Comparison of ENCODE assay signal across 26 cellular contexts in the genomic region with DNA sequence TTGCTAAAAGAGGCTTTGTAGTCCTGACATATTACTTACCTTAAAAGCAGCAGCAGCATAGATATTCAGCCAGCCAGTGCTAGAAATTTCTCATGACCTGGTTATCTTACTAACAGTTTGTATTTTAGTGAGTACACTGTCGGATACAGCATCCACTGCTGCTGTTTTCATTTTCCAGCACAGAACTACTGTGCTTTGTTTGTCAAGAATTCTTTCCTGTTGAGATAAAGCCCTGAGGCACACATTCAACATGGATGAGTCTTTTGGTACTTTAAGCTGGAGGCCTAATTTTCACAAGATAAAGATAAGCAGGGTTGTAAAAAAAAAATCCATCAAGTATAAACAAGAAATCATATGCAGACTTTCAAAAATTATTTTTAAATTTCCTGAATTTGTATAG.
DNase-seq lines count a peak whose midpoint lies in the region; TF ChIP-seq lines count a peak whose summit lies in the region.
"Had no signal": no experiment of that assay in that cellular context is flagged by ENCODE, and none has a peak within 500 bp of the region (broad histone marks: within the 10 kb centered on the region; RNA-seq: fewer than 3 reads in every experiment).

No MANE protein-coding gene starts in this region.

- intact Hi-C loops in activated T-helper 1 cell treated with anti-CD3 and anti-CD28 coated beads, Interleukin-12 subunit alpha, Interleukin-12 subunit beta, Interleukin-2, Interleukin-4 antibody, amounts not matched to agents 30 ng/mL and 10 ng/mL and 1 ng/mL, durations not matched to agents 14 hours and 24 hours and 36 hours (cut with micrococcal nuclease) = no loop called here

- H3K4me1 ChIP-seq in mesodermal cell (ENCODE audit: control insufficient read depth, insufficient read depth, low read length, poor library complexity, severe bottlenecking) = peaks cover 27% of the 10 kb centered on the region
- H3K4me1 ChIP-seq: gastroesophageal sphincter, right atrium auricular region, stomach, tibial nerve had no signal

- no peak overlapping the region for H3K27ac Mint-ChIP-seq in activated T-helper 1 cell treated with anti-CD3 and anti-CD28 coated beads, Interleukin-12 subunit alpha, Interleukin-12 subunit beta, Interleukin-2, Interleukin-4 antibody, amounts not matched to agents 30 ng/mL and 10 ng/mL and 1 ng/mL, durations not matched to agents 14 hours and 24 hours and 36 hours
- H3K27ac Mint-ChIP-seq: activated CD4-positive, alpha-beta T cell treated with anti-CD3 and anti-CD28 coated beads for 36 hours; activated naive CD4-positive, alpha-beta T cell treated with anti-CD3 and anti-CD28 coated beads for 36 hours; naive B cell; T-helper 1 cell treated with Interleukin-12 subunit alpha and Interleukin-12 subunit beta and Interleukin-4 antibody, amounts not matched to agents 30 μg/mL and 1 μg/mL, for 36 hours had no signal

- no peak overlapping the region for H3K4me3 Mint-ChIP-seq in activated T-helper 1 cell treated with anti-CD3 and anti-CD28 coated beads, Interleukin-12 subunit alpha, Interleukin-12 subunit beta, Interleukin-2, Interleukin-4 antibody, amounts not matched to agents 30 ng/mL and 10 ng/mL and 1 ng/mL, durations not matched to agents 14 hours and 24 hours and 36 hours
- H3K4me3 Mint-ChIP-seq: activated CD4-positive, alpha-beta T cell treated with anti-CD3 and anti-CD28 coated beads for 36 hours; activated naive CD4-positive, alpha-beta T cell treated with anti-CD3 and anti-CD28 coated beads for 36 hours; naive B cell; T-helper 1 cell treated with Interleukin-12 subunit alpha and Interleukin-12 subunit beta and Interleukin-4 antibody, amounts not matched to agents 30 μg/mL and 1 μg/mL, for 36 hours had no signal

- H3K27ac ChIP-seq in mesodermal cell (ENCODE audit: low read depth, low read length, severe bottlenecking) = peak overlapping the region; percentile 89
- H3K27ac ChIP-seq: gastroesophageal sphincter, PC-9, right atrium auricular region, stomach, tibial nerve had no signal

- TF ChIP-seq CTCF in choroid plexus epithelial cell (conservative IDR thresholded peaks at IDR 0.05; ENCODE audit: low read depth, low read length) = no peak

- H3K27me3 Mint-ChIP-seq in activated T-helper 1 cell treated with anti-CD3 and anti-CD28 coated beads, Interleukin-12 subunit alpha, Interleukin-12 subunit beta, Interleukin-2, Interleukin-4 antibody, amounts not matched to agents 30 ng/mL and 10 ng/mL and 1 ng/mL, durations not matched to agents 14 hours and 24 hours and 36 hours (ENCODE audit: insufficient read depth) = no peaks in the 10 kb centered on the region
- H3K27me3 Mint-ChIP-seq: naive B cell had no signal

- DNase-seq in ELF-1 (ENCODE audit: low read depth, low spot score) = peak; percentile 21
- DNase-seq in NCI-H226 = peak; percentile 89
- DNase-seq in choroid plexus epithelial cell (ENCODE audit: low read depth) = peak; percentile 21
- DNase-seq in OCI-M2 (lab: John Stamatoyannopoulos, UW; ENCODE audit: unreplicated experiment) = no peak
- DNase-seq in dedifferentiated amniotic fluid mesenchymal stem cell (ENCODE audit: extremely low spot score) = no peak
- no peak for DNase-seq in activated T-helper 1 cell treated with anti-CD3 and anti-CD28 coated beads, Interleukin-12 subunit alpha, Interleukin-12 subunit beta, Interleukin-2, Interleukin-4 antibody, amounts not matched to agents 30 ng/mL and 10 ng/mL and 1 ng/mL, durations not matched to agents 14 hours and 24 hours and 36 hours (ENCODE audit: low spot score)
- no peak for DNase-seq in AG08396 (ENCODE audit: low spot score)
- DNase-seq: activated CD4-positive, alpha-beta T cell treated with anti-CD3 and anti-CD28 coated beads for 36 hours; activated CD8-positive, alpha-beta memory T cell treated with anti-CD3 and anti-CD28 coated beads for 24 hours; activated naive CD4-positive, alpha-beta T cell treated with anti-CD3 and anti-CD28 coated beads for 36 hours; activated T-cell treated with anti-CD3 and anti-CD28 coated beads, Interleukin-2, amount 50 U/mL, for 48 hours; AML-193; amygdala; COR-L47; DND-41; erythroblast; naive B cell; NCI-H1694; NCI-H82; stomach had no signal

- no peak overlapping the region for H3K4me3 ChIP-seq in choroid plexus epithelial cell (ENCODE audit: low read depth, low read length)
- H3K4me3 ChIP-seq in mesodermal cell (ENCODE audit: extremely low read depth, insufficient read depth, low read length, poor library complexity, severe bottlenecking) = no peak overlapping the region
- H3K4me3 ChIP-seq: gastroesophageal sphincter, PC-9, right atrium auricular region, stomach, tibial nerve had no signal

- 38% methylated on average over 1 of the region's 1 CpG; no CpG with 5 or more reads in 1 of the 2 experiments for WGBS in mesodermal cell (ENCODE audit: insufficient coverage in 2 of 2), 2 experiments

- H3K9me3 Mint-ChIP-seq in activated T-helper 1 cell treated with anti-CD3 and anti-CD28 coated beads, Interleukin-12 subunit alpha, Interleukin-12 subunit beta, Interleukin-2, Interleukin-4 antibody, amounts not matched to agents 30 ng/mL and 10 ng/mL and 1 ng/mL, durations not matched to agents 14 hours and 24 hours and 36 hours = no peaks in the 10 kb centered on the region
- H3K9me3 Mint-ChIP-seq: activated naive CD4-positive, alpha-beta T cell treated with anti-CD3 and anti-CD28 coated beads for 36 hours; T-helper 1 cell treated with Interleukin-12 subunit alpha and Interleukin-12 subunit beta and Interleukin-4 antibody, amounts not matched to agents 30 μg/mL and 1 μg/mL, for 36 hours had no signal

- H3K9me3 ChIP-seq in mesodermal cell (ENCODE audit: control insufficient read depth, low read length) = no peaks in the 10 kb centered on the region
- H3K9me3 ChIP-seq: gastroesophageal sphincter, right atrium auricular region had no signal

- H3K4me1 Mint-ChIP-seq in activated T-helper 1 cell treated with anti-CD3 and anti-CD28 coated beads, Interleukin-12 subunit alpha, Interleukin-12 subunit beta, Interleukin-2, Interleukin-4 antibody, amounts not matched to agents 30 ng/mL and 10 ng/mL and 1 ng/mL, durations not matched to agents 14 hours and 24 hours and 36 hours (ENCODE audit: low read depth) = no peaks in the 10 kb centered on the region
- H3K4me1 Mint-ChIP-seq: activated CD4-positive, alpha-beta T cell treated with anti-CD3 and anti-CD28 coated beads for 36 hours; naive B cell had no signal

- H3K36me3 ChIP-seq in mesodermal cell (ENCODE audit: control insufficient read depth, insufficient read depth, low read length) = no peaks in the 10 kb centered on the region
- H3K36me3 ChIP-seq: gastroesophageal sphincter, right atrium auricular region, stomach, tibial nerve had no signal

- H3K36me3 Mint-ChIP-seq in activated T-helper 1 cell treated with anti-CD3 and anti-CD28 coated beads, Interleukin-12 subunit alpha, Interleukin-12 subunit beta, Interleukin-2, Interleukin-4 antibody, amounts not matched to agents 30 ng/mL and 10 ng/mL and 1 ng/mL, durations not matched to agents 14 hours and 24 hours and 36 hours (ENCODE audit: low read depth) = no peaks in the 10 kb centered on the region
- H3K36me3 Mint-ChIP-seq: naive B cell had no signal

Comparison
In these comparisons a context has a peak if more than half of its experiments do, and no peak if none do; other contexts are left out.
1. DNase-seq: peak in ELF-1 (single experiment), NCI-H226 (single experiment) and choroid plexus epithelial cell (single experiment); none in OCI-M2 (single experiment), dedifferentiated amniotic fluid mesenchymal stem cell (single experiment), activated T-helper 1 cell treated with anti-CD3 and anti-CD28 coated beads, Interleukin-12 subunit alpha, Interleukin-12 subunit beta, Interleukin-2, Interleukin-4 antibody, amounts not matched to agents 30 ng/mL and 10 ng/mL and 1 ng/mL, durations not matched to agents 14 hours and 24 hours and 36 hours (single experiment) and AG08396 (single experiment).